In the genomic region with DNA sequence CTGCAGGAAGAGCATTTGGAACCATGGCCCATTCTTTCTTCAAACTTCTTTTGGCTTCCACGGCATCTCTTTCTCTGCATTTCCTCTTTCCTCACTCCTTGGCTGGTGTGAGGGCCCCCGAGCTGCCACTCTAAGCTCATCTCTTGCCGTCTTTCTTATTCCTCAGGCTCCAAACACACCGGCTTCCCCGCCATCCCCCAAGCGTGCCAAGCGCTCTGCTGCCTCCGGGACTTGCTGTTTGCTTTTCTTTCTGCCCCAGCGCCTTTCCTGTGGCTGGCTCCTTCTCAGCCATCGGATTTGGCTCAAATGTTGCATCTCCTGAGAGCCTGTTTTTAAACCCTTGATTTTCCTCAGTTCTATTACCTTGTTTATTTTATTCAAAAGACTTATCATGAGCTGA, we compare ENCODE assay signal across 24 cellular contexts.
"Had no signal": no experiment of that assay in that cellular context is flagged by ENCODE, and none has a peak within 500 bp of the region (broad histone marks: within the 10 kb centered on the region; RNA-seq: fewer than 3 reads in every experiment).

No MANE protein-coding gene starts in this region.

- H3K4me1 Mint-ChIP-seq: immature natural killer cell, mesothelial cell of epicardium had no signal

- H3K36me3 Mint-ChIP-seq: immature natural killer cell, mesothelial cell of epicardium had no signal

- H3K27ac Mint-ChIP-seq: dendritic cell treated with granulocyte-macrophage colony-stimulating factor and Interleukin-4, amounts not matched to agents 40 ng/mL and 50 ng/mL, for 4 days; effector memory CD8-positive, alpha-beta T cell; immature natural killer cell; mesothelial cell of epicardium had no signal

- H3K9me3 Mint-ChIP-seq: mesothelial cell of epicardium had no signal

- H3K4me3 Mint-ChIP-seq: dendritic cell treated with granulocyte-macrophage colony-stimulating factor and Interleukin-4, amounts not matched to agents 40 ng/mL and 50 ng/mL, for 4 days; effector memory CD8-positive, alpha-beta T cell; immature natural killer cell; mesothelial cell of epicardium had no signal

- DNase-seq: cerebellar nuclear complex; colonic mucosa; cortex of kidney; effector CD8-positive, alpha-beta T cell; effector memory CD8-positive, alpha-beta T cell; erythroblast; esophagus squamous epithelium; foreskin fibroblast; foreskin melanocyte; gastrocnemius medialis; glutamatergic neuron; heart right ventricle; hippocampal formation; immature natural killer cell; islet precursor cell; kidney; kidney glomerular epithelial cell; left colon; left ventricle myocardium superior; lower lobe of right lung; mesenchymal stem cell; mucosa of descending colon had no signal

- H3K27me3 Mint-ChIP-seq: dendritic cell treated with granulocyte-macrophage colony-stimulating factor and Interleukin-4, amounts not matched to agents 40 ng/mL and 50 ng/mL, for 4 days had no signal
